Comparison of ENCODE assay signal across 19 cellular contexts in genomic region chrX:103442536-103442901, GRCh38.
DNase-seq lines count a peak whose midpoint lies in the region; ATAC-seq and TF ChIP-seq lines count a peak whose summit lies in the region.
"Had no signal": no experiment of that assay in that cellular context is flagged by ENCODE, and none has a peak within 500 bp of the region (broad histone marks: within the 10 kb centered on the region; RNA-seq: fewer than 3 reads in every experiment).

No MANE protein-coding gene starts in this region.

- ATAC-seq in GM18870 (IDR thresholded peaks at IDR 0.05; ENCODE audit: unreplicated experiment): no peak
- ATAC-seq: activated CD8-positive, alpha-beta T cell treated with anti-CD3 and anti-CD28 coated beads, Interleukin-2, amount 10 ng/mL, durations not matched to agents 7 days and 5 days; K562 had no signal

- H2AFZ ChIP-seq in mammary epithelial cell (ENCODE audit: low read depth, low read length) (no peak overlapping the region), smooth muscle cell (ENCODE audit: low read depth) (no peak overlapping the region), MM.1S (ENCODE audit: low read length) (no peak overlapping the region)
- H2AFZ ChIP-seq: hepatocyte had no signal

- H3K9me3 ChIP-seq in mammary epithelial cell (replicated peaks; ENCODE audit: insufficient read depth, low read length) (no peaks in the 10 kb centered on the region), smooth muscle cell (replicated peaks; ENCODE audit: low read depth) (no peaks in the 10 kb centered on the region), MM.1S (replicated peaks; ENCODE audit: insufficient read depth, low read length) (no peaks in the 10 kb centered on the region)
- H3K9me3 ChIP-seq: right atrium auricular region, SJSA1 had no signal

- dilution Hi-C loops in mammary epithelial cell (cut with HindIII; ENCODE audit: low sequenced_read_pairs): loop anchor here (5.0 kb wide), 1 partner anchor 40 kb away; no protein-coding TSS in a partner anchor

- H3K4me3 ChIP-seq in mammary epithelial cell (replicated peaks in 1 of 3; ENCODE audit: insufficient read depth in 1 of 3, low read depth in 2 of 3, low read length in 3 of 3) (peak overlapping the region in 1 of 3 experiments; percentile 3), fibroblast of the aortic adventitia (ENCODE audit: low read depth, low read length) (no peak overlapping the region), smooth muscle cell (no peak overlapping the region), MM.1S (ENCODE audit: low read length) (no peak overlapping the region)
- H3K4me3 ChIP-seq: hepatocyte, K562, right atrium auricular region, SJSA1 had no signal

- H3K79me2 ChIP-seq in mammary epithelial cell (ENCODE audit: insufficient read depth, low read length) (no peaks in the 10 kb centered on the region), smooth muscle cell (ENCODE audit: low read depth) (no peaks in the 10 kb centered on the region), MM.1S (ENCODE audit: low read length) (no peaks in the 10 kb centered on the region)
- H3K79me2 ChIP-seq: hepatocyte had no signal

- H3K9me2 ChIP-seq in MM.1S (replicated peaks; ENCODE audit: insufficient read depth, low read length): no peaks in the 10 kb centered on the region

- CTCF ChIA-PET in mammary epithelial cell (lab: Charles Lee; ENCODE audit: low non-redundant PET): no interaction called here

- H4K20me1 ChIP-seq in mammary epithelial cell (ENCODE audit: insufficient read depth, low read length) (no peaks in the 10 kb centered on the region), smooth muscle cell (ENCODE audit: low read depth) (no peaks in the 10 kb centered on the region), MM.1S (ENCODE audit: insufficient read depth, low read length) (no peaks in the 10 kb centered on the region)

- peak overlapping the region; percentile 73 for H3K4me2 ChIP-seq in mammary epithelial cell (ENCODE audit: insufficient read depth, low read depth, low read length)
- H3K4me2 ChIP-seq in smooth muscle cell: no peak overlapping the region
- H3K4me2 ChIP-seq in MM.1S (ENCODE audit: low read depth, low read length): no peak overlapping the region
- H3K4me2 ChIP-seq: hepatocyte had no signal

- H3K36me3 ChIP-seq in mammary epithelial cell (ENCODE audit: insufficient read depth, low read length) (no peaks in the 10 kb centered on the region), smooth muscle cell (ENCODE audit: low read depth) (no peaks in the 10 kb centered on the region), MM.1S (replicated peaks; ENCODE audit: insufficient read depth, low read length) (no peaks in the 10 kb centered on the region)
- H3K36me3 ChIP-seq: right atrium auricular region, SJSA1 had no signal

- H3K27ac ChIP-seq in mammary epithelial cell (ENCODE audit: insufficient read depth, low read depth, low read length): peak overlapping the region; percentile 93
- H3K27ac ChIP-seq in smooth muscle cell (ENCODE audit: low read depth): peak overlapping the region; percentile 5
- H3K27ac ChIP-seq in MM.1S (ENCODE audit: low read length): no peak overlapping the region
- H3K27ac ChIP-seq: hepatocyte, HL-60, right atrium auricular region, SJSA1 had no signal

- peak; percentile 38 for DNase-seq in HT1080 (ENCODE audit: low read depth)
- DNase-seq in mammary epithelial cell: peak; percentile 82
- peak; percentile 80 for DNase-seq in fibroblast of the aortic adventitia (ENCODE audit: low read depth)
- DNase-seq in smooth muscle cell (lab: John Stamatoyannopoulos, UW; ENCODE audit: unreplicated experiment): no peak
- DNase-seq in C1 segment of cervical spinal cord (lab: John Stamatoyannopoulos, UW): no peak
- no peak for DNase-seq in NAMALWA (ENCODE audit: low spot score)
- DNase-seq in MM.1S: no peak
- DNase-seq: activated CD4-positive, CD25-positive, alpha-beta regulatory T cell; activated CD8-positive, alpha-beta T cell treated with anti-CD3 and anti-CD28 coated beads, Interleukin-2, amount 10 ng/mL, durations not matched to agents 7 days and 5 days; midbrain; NCI-H1092 treated with DMSO at 0.1 percent for 48 hours; NCI-H526 treated with DMSO at 0.1 percent for 48 hours; stimulated activated CD4-positive, alpha-beta T cell treated with anti-CD3 and anti-CD28 coated beads, Interleukin-2, amount 100 ng/mL, for 24 hours had no signal

- WGBS in mammary epithelial cell (ENCODE audit: low coverage, missing lambda C conversion rate): 6% methylated on average over 6 of the region's 6 CpGs
- WGBS in smooth muscle cell (ENCODE audit: low lambda C conversion rate): 51% methylated on average over 6 of the region's 6 CpGs

- no peak for TF ChIP-seq CTCF in mammary epithelial cell (conservative IDR thresholded peaks at IDR 0.05 in 1 of 2, IDR thresholded peaks at IDR 0.05 in 1 of 2; ENCODE audit: extremely low read depth in 1 of 2, insufficient read depth in 1 of 2, low read depth in 1 of 2, low read length in 2 of 2)
- TF ChIP-seq CTCF in fibroblast of the aortic adventitia (IDR thresholded peaks at IDR 0.05; ENCODE audit: insufficient read depth, low read length): no peak
- TF ChIP-seq CTCF in smooth muscle cell (IDR thresholded peaks at IDR 0.05; ENCODE audit: borderline replicate concordance, insufficient read depth, poor library complexity, severe bottlenecking): no peak
- TF ChIP-seq CTCF in MM.1S (IDR thresholded peaks at IDR 0.05; ENCODE audit: low read length): no peak

- no peaks in the 10 kb centered on the region for H3F3A ChIP-seq in smooth muscle cell (ENCODE audit: low read depth)
- H3F3A ChIP-seq in MM.1S (ENCODE audit: insufficient read depth, low read length): no peaks in the 10 kb centered on the region

- intact Hi-C loops in mammary epithelial cell (cut with micrococcal nuclease): loop anchor here (1.0 to 5.0 kb wide), 4 partner anchors 11 to 85 kb away; partner anchors contain the start of gene TCEAL9

- in situ Hi-C loops in mammary epithelial cell (cut with MboI; ENCODE audit: low sequenced_read_pairs in 2 of 2): no loop called here

- BruUV-seq in mammary epithelial cell (replicated peaks; lab: Mats Ljungman, UMichigan): no TSS peak

- peak overlapping the region; percentile 63 for H3K9ac ChIP-seq in mammary epithelial cell (ENCODE audit: insufficient read depth, low read length)
- no peak overlapping the region for H3K9ac ChIP-seq in smooth muscle cell (ENCODE audit: low read depth)
- no peak overlapping the region for H3K9ac ChIP-seq in MM.1S (ENCODE audit: low read length)

- H3K27me3 ChIP-seq in mammary epithelial cell (ENCODE audit: insufficient read depth, low read length) (no peaks in the 10 kb centered on the region), smooth muscle cell (ENCODE audit: low read depth) (no peaks in the 10 kb centered on the region), MM.1S (replicated peaks; ENCODE audit: insufficient read depth, low read length) (no peaks in the 10 kb centered on the region)
- H3K27me3 ChIP-seq: hepatocyte, right atrium auricular region, SJSA1 had no signal

- H3K4me1 ChIP-seq in mammary epithelial cell (ENCODE audit: insufficient read depth, low read length) (peaks cover 28% of the 10 kb centered on the region), smooth muscle cell (ENCODE audit: low read depth) (no peaks in the 10 kb centered on the region), MM.1S (ENCODE audit: low read length) (no peaks in the 10 kb centered on the region)
- H3K4me1 ChIP-seq: right atrium auricular region, SJSA1 had no signal

Comparison
In these comparisons a context has a peak if more than half of its experiments do, and no peak if none do; other contexts are left out.
1. DNase-seq: peak in HT1080 (single experiment), mammary epithelial cell (single experiment) and fibroblast of the aortic adventitia (single experiment); none in smooth muscle cell (single experiment), C1 segment of cervical spinal cord (0 of 14), NAMALWA (single experiment) and MM.1S (single experiment).